ENCODE assay signal across 11 cellular contexts in the genomic region with DNA sequence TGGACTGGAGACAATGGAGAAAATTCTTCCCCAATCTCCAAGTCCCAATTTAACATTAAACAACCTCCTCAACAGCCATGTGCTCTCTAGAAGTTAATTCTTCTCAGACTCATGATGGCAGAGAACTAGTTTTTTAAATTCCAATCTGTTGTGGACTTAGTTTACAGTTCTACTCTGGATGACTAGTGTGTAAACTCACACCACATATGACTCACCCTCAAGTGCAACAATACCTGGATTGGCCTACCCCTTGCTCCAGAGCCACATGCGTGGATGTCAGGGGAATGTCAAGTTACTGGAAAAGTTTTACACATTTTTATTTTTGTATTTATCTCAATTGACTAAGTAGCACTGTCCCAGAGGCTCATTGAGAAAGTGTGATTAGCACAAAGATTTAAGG.
DNase-seq lines count a peak whose midpoint lies in the region; ATAC-seq and TF ChIP-seq lines count a peak whose summit lies in the region.
"Had no signal": no experiment of that assay in that cellular context is flagged by ENCODE, and none has a peak within 500 bp of the region (broad histone marks: within the 10 kb centered on the region; RNA-seq: fewer than 3 reads in every experiment).

No MANE protein-coding gene starts in this region.

- no peaks in the 10 kb centered on the region for H3K27me3 ChIP-seq in hepatocyte

- no peaks in the 10 kb centered on the region for H3K79me2 ChIP-seq in hepatocyte

- H3K27me3 Mint-ChIP-seq in type B pancreatic cell: no peaks in the 10 kb centered on the region
- H3K27me3 Mint-ChIP-seq: naive B cell had no signal

- H3K4me1 ChIP-seq in hepatocyte (ENCODE audit: insufficient read depth): peaks cover 6% of the 10 kb centered on the region

- no peaks in the 10 kb centered on the region for H4K20me1 ChIP-seq in hepatocyte (ENCODE audit: insufficient read depth, poor library complexity, severe bottlenecking)

- ATAC-seq in Right ventricle myocardium inferior (no peak), GM19397 (IDR thresholded peaks at IDR 0.05; ENCODE audit: unreplicated experiment) (no peak)
- ATAC-seq: activated CD8-positive, alpha-beta memory T cell treated with anti-CD3 and anti-CD28 coated beads, Interleukin-2, amount 10 ng/mL, durations not matched to agents 7 days and 5 days had no signal

- H3K36me3 Mint-ChIP-seq in type B pancreatic cell: peaks cover 3% of the 10 kb centered on the region
- H3K36me3 Mint-ChIP-seq: activated CD8-positive, alpha-beta memory T cell treated with anti-CD3 and anti-CD28 coated beads, Interleukin-2, amount 10 ng/mL, durations not matched to agents 7 days and 5 days; naive B cell had no signal

- H3K27ac Mint-ChIP-seq in type B pancreatic cell: no peak overlapping the region
- H3K27ac Mint-ChIP-seq: activated CD8-positive, alpha-beta memory T cell treated with anti-CD3 and anti-CD28 coated beads, Interleukin-2, amount 10 ng/mL, durations not matched to agents 7 days and 5 days; naive B cell had no signal

- no peak overlapping the region for H3K4me2 ChIP-seq in hepatocyte

- H2AFZ ChIP-seq in hepatocyte: no peak overlapping the region

- CTCF ChIA-PET in RWPE1 (lab: Yijun Ruan, JAX): interaction anchor here (0.7 kb wide), 1 partner anchor 588 kb away, joined by 3 read pairs; no protein-coding TSS in a partner anchor

- H3K36me3 ChIP-seq in hepatocyte (replicated peaks; ENCODE audit: insufficient read depth, low read depth): no peaks in the 10 kb centered on the region

- H3K9me3 Mint-ChIP-seq in type B pancreatic cell: peaks cover 5% of the 10 kb centered on the region

- DNase-seq in A172 (ENCODE audit: low spot score) (peak; percentile 84), HPDE6-E6E7 (ENCODE audit: extremely low spot score) (peak; percentile 79), RWPE1 (ENCODE audit: low spot score) (peak; percentile 96), hepatocyte (ENCODE audit: low spot score) (peak; percentile 57), SW480 (ENCODE audit: low spot score) (no peak), Right ventricle myocardium inferior (ENCODE audit: missing footprints) (no peak), type B pancreatic cell (ENCODE audit: extremely low spot score, unreplicated experiment) (no peak)
- DNase-seq: activated CD8-positive, alpha-beta memory T cell treated with anti-CD3 and anti-CD28 coated beads, Interleukin-2, amount 10 ng/mL, durations not matched to agents 7 days and 5 days; DMS79 treated with DMSO at 0.1 percent for 48 hours; naive B cell had no signal

- 61% methylated on average over 1 of the region's 1 CpG for WGBS in hepatocyte (ENCODE audit: low lambda C conversion rate, missing lambda C conversion rate)

- POLR2A ChIA-PET in RWPE1 (lab: Yijun Ruan, JAX; ENCODE audit: low non-redundant PET): no interaction called here

- peaks cover 17% of the 10 kb centered on the region for H3K4me1 Mint-ChIP-seq in type B pancreatic cell (ENCODE audit: unreplicated experiment)
- H3K4me1 Mint-ChIP-seq: activated CD8-positive, alpha-beta memory T cell treated with anti-CD3 and anti-CD28 coated beads, Interleukin-2, amount 10 ng/mL, durations not matched to agents 7 days and 5 days; naive B cell had no signal

- no peaks in the 10 kb centered on the region for H3K9me2 ChIP-seq in hepatocyte (replicated peaks; ENCODE audit: insufficient read depth)

- no peak overlapping the region for H3K27ac ChIP-seq in RWPE1
- H3K27ac ChIP-seq in hepatocyte: peak overlapping the region; percentile 77

- no peak for TF ChIP-seq CTCF in RWPE1 (conservative IDR thresholded peaks at IDR 0.05; ENCODE audit: low read depth)
- no peak for TF ChIP-seq CTCF in hepatocyte (IDR thresholded peaks at IDR 0.05; ENCODE audit: poor library complexity)
- TF ChIP-seq CTCF in type B pancreatic cell (conservative IDR thresholded peaks at IDR 0.05): no peak

- H3K9me3 ChIP-seq in hepatocyte (ENCODE audit: low read depth): no peaks in the 10 kb centered on the region

- intact Hi-C loops in Right ventricle myocardium inferior (cut with DNase I): no loop called here

- H3K4me3 ChIP-seq in hepatocyte: no peak overlapping the region

- H3K4me3 Mint-ChIP-seq in type B pancreatic cell: no peak overlapping the region
- H3K4me3 Mint-ChIP-seq: activated CD8-positive, alpha-beta memory T cell treated with anti-CD3 and anti-CD28 coated beads, Interleukin-2, amount 10 ng/mL, durations not matched to agents 7 days and 5 days; naive B cell had no signal

Comparison
In these comparisons a context has a peak if more than half of its experiments do, and no peak if none do; other contexts are left out.
1. DNase-seq: peak in A172 (single experiment), HPDE6-E6E7 (single experiment), RWPE1 (single experiment) and hepatocyte (single experiment); none in SW480 (single experiment), Right ventricle myocardium inferior (single experiment) and type B pancreatic cell (single experiment).